In genomic region chr12:31644536-31644935, GRCh38 we compare ENCODE assay signal across 23 cellular contexts.
"Had no signal": no experiment of that assay in that cellular context is flagged by ENCODE, and none has a peak within 500 bp of the region (broad histone marks: within the 10 kb centered on the region; RNA-seq: fewer than 3 reads in every experiment).

No MANE protein-coding gene starts in this region.

- ATAC-seq: activated CD8-positive, alpha-beta T cell treated with anti-CD3 and anti-CD28 coated beads, Interleukin-2, amount 10 ng/mL, durations not matched to agents 7 days and 5 days; activated naive CD4-positive, alpha-beta T cell treated with anti-CD3 and anti-CD28 coated beads, Interleukin-2, amount 50 U/mL, for 72 hours; esophagus mucosa; left cardiac atrium; sciatic nerve; stimulated activated naive B cell treated with anti-CD40 and anti-IgM and Interleukin-4, amounts not matched to agents 10 μg/mL and 1 μg/mL and 100 μg/mL, for 72 hours had no signal

- H3K4me1 Mint-ChIP-seq: central memory CD8-positive, alpha-beta T cell had no signal

- H3K4me3 Mint-ChIP-seq: activated CD8-positive, alpha-beta T cell treated with anti-CD3 and anti-CD28 coated beads, Interleukin-2, amount 10 ng/mL, durations not matched to agents 7 days and 5 days; central memory CD8-positive, alpha-beta T cell; natural killer cell treated with Interleukin-12 subunit alpha and Interleukin-12 subunit beta and Interleukin-15 and Interleukin-18, amount 100 ng/mL, for 72 hours; stimulated activated naive B cell treated with anti-CD40 and anti-IgM and Interleukin-4, amounts not matched to agents 10 μg/mL and 1 μg/mL and 100 μg/mL, for 72 hours had no signal

- H3K36me3 Mint-ChIP-seq: activated naive CD4-positive, alpha-beta T cell treated with anti-CD3 and anti-CD28 coated beads, Interleukin-2, amount 50 U/mL, for 72 hours; natural killer cell treated with Interleukin-12 subunit alpha and Interleukin-12 subunit beta and Interleukin-15 and Interleukin-18, amount 100 ng/mL, for 72 hours; stimulated activated naive B cell treated with anti-CD40 and anti-IgM and Interleukin-4, amounts not matched to agents 10 μg/mL and 1 μg/mL and 100 μg/mL, for 72 hours had no signal

- H3K27ac Mint-ChIP-seq: activated CD8-positive, alpha-beta T cell treated with anti-CD3 and anti-CD28 coated beads, Interleukin-2, amount 10 ng/mL, durations not matched to agents 7 days and 5 days; activated naive CD4-positive, alpha-beta T cell treated with anti-CD3 and anti-CD28 coated beads, Interleukin-2, amount 50 U/mL, for 72 hours; natural killer cell treated with Interleukin-12 subunit alpha and Interleukin-12 subunit beta and Interleukin-15 and Interleukin-18, amount 100 ng/mL, for 72 hours; stimulated activated naive B cell treated with anti-CD40 and anti-IgM and Interleukin-4, amounts not matched to agents 10 μg/mL and 1 μg/mL and 100 μg/mL, for 72 hours had no signal

- H3K27me3 Mint-ChIP-seq: central memory CD8-positive, alpha-beta T cell; stimulated activated naive B cell treated with anti-CD40 and anti-IgM and Interleukin-4, amounts not matched to agents 10 μg/mL and 1 μg/mL and 100 μg/mL, for 72 hours had no signal

- H3K9me3 Mint-ChIP-seq: activated naive CD4-positive, alpha-beta T cell treated with anti-CD3 and anti-CD28 coated beads, Interleukin-2, amount 50 U/mL, for 72 hours; central memory CD8-positive, alpha-beta T cell; natural killer cell treated with Interleukin-12 subunit alpha and Interleukin-12 subunit beta and Interleukin-15 and Interleukin-18, amount 100 ng/mL, for 72 hours; stimulated activated naive B cell treated with anti-CD40 and anti-IgM and Interleukin-4, amounts not matched to agents 10 μg/mL and 1 μg/mL and 100 μg/mL, for 72 hours had no signal

- DNase-seq: activated CD4-positive, alpha-beta T cell treated with anti-CD3 and anti-CD28 coated beads for 1 hour; activated CD4-positive, alpha-beta T cell treated with anti-CD3 and anti-CD28 coated beads, Interleukin-2, amount 50 U/mL, for 1 hour; activated CD8-positive, alpha-beta T cell treated with anti-CD3 and anti-CD28 coated beads, Interleukin-2, amount 10 ng/mL, durations not matched to agents 7 days and 5 days; activated gamma-delta T cell treated with Interleukin-2 at 50 U/mL for 16 hours; aorta; brain microvascular endothelial cell; effector memory CD4-positive, alpha-beta T cell; glutamatergic neuron; hypothalamus; left cardiac atrium; midbrain; pancreas; stimulated activated CD4-positive, alpha-beta T cell treated with anti-CD3 and anti-CD28 coated beads, Interleukin-15, amount 100 ng/mL, for 24 hours; stimulated activated naive B cell treated with anti-CD40 and anti-IgM and Interleukin-4, amounts not matched to agents 10 μg/mL and 1 μg/mL and 100 μg/mL, for 72 hours; substantia nigra; T-helper 1 cell; T-helper 9 cell; thyroid gland had no signal
